Comparison of ENCODE assay signal across 1 cellular context in genomic region chr6:36629792-36630191, GRCh38.
TF ChIP-seq lines count a peak whose summit lies in the region.

No MANE protein-coding gene starts in this region.

TF ChIP-seq in HepG2, 621 proteins besides CTCF, POLR2A, EP300 and RAD21:
- TF ChIP-seq ZNF224 (CRISPR knock-in tag; IDR thresholded peaks at IDR 0.05) (no peak), KDM2A (CRISPR knock-in tag; IDR thresholded peaks at IDR 0.05; ENCODE audit: borderline replicate concordance, low read depth) (0 out of 2 replicates have a peak, but pooled peaks have one; percentile 21)
